Comparison of ENCODE assay signal across 8 cellular contexts in genomic region chr22:31969789-31970489, GRCh38. TPM values are rescaled to one million over a fixed set of nuclear protein-coding genes. Genes with fewer than 3 reads are reported as not detected.
A peak's percentile ranks its signal among the peaks of the same experiment; 100 is the strongest.
DNase-seq lines count a peak whose midpoint lies in the region; ATAC-seq and TF ChIP-seq lines count a peak whose summit lies in the region.

No MANE protein-coding gene starts in this region.

- peak; percentile 79 for TF ChIP-seq CTCF in retinal pigment epithelial cell (conservative IDR thresholded peaks at IDR 0.05; ENCODE audit: low read depth, low read length)

- H3K4me3 ChIP-seq in retinal pigment epithelial cell (ENCODE audit: low read length), result peak overlapping the region; percentile 56

- peaks cover 19% of the 10 kb centered on the region for H3K4me1 Mint-ChIP-seq in T-helper 17 cell

- H3K9me3 ChIP-seq in T-helper 17 cell (ENCODE audit: control insufficient read depth, low read length, poor library complexity, severe bottlenecking), result no peaks in the 10 kb centered on the region

- ATAC-seq in GM21717 (IDR thresholded peaks at IDR 0.05; ENCODE audit: unreplicated experiment) (peak; percentile 40), T-helper 17 cell (peak; percentile 85), HG03159 (IDR thresholded peaks at IDR 0.05; ENCODE audit: unreplicated experiment) (no peak)

- H3K27ac Mint-ChIP-seq in T-helper 17 cell, result peak overlapping the region; percentile 80

- H3K27me3 Mint-ChIP-seq in T-helper 17 cell, result no peaks in the 10 kb centered on the region

- DNase-seq in COLO829 (ENCODE audit: low spot score) (peak; percentile 77), NCI-H1105 treated with DMSO at 0.1 percent for 48 hours (lab: John Stamatoyannopoulos, UW) (peak; percentile 83), T-helper 17 cell (peak; percentile 44 to 70 (median 61)), astrocyte of the hippocampus (ENCODE audit: low read depth, low spot score) (peak; percentile 82), hippocampal formation (lab: John Stamatoyannopoulos, UW) (peak; percentile 47 to 63), retinal pigment epithelial cell (ENCODE audit: low read depth) (peak; percentile 46)

- H3K4me3 Mint-ChIP-seq in T-helper 17 cell, result peak overlapping the region; percentile 92

- H3K36me3 Mint-ChIP-seq in T-helper 17 cell (ENCODE audit: low read depth), result no peaks in the 10 kb centered on the region

RNA-seq across cellular contexts. Expression of gene YWHAH, which starts 25.6 kb away (rescaled TPM):
- total RNA-seq in T-helper 17 cell, result 100 to 1,000 TPM in 1 of 2 donors, 10 to 100 TPM in 1; 84.2 to 114 TPM
